Comparison of ENCODE assay signal across 17 cellular contexts in the genomic region with DNA sequence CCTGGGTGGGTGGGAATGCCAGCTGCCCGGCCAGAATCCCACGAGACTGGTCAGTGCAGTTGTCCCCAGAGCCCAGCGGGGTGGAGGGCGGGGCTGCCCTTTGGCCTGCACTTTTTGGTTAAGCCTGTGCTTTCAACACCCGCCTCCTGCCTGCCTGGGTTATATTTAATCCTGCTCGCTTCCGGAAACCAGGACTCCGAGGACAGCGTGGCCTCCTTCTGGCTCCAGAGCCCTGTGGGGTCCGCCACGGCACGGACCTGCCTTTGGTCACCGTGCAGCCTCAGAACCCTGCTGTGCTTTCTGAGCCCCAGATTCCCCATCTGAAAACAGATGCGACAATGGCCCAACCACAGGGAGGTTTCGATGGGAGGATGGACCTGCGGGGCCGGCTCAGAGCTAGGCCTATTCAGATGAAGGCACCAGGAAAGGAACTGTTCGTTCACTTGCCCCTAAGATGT. TPM values are rescaled to one million over a fixed set of nuclear protein-coding genes. Genes with fewer than 3 reads are reported as not detected.
DNase-seq lines count a peak whose midpoint lies in the region; ATAC-seq and TF ChIP-seq lines count a peak whose summit lies in the region.
"Had no signal": no experiment of that assay in that cellular context is flagged by ENCODE, and none has a peak within 500 bp of the region (broad histone marks: within the 10 kb centered on the region; RNA-seq: fewer than 3 reads in every experiment).

No MANE protein-coding gene starts in this region.

- H3K9me3 ChIP-seq in liver (ENCODE audit: control insufficient read depth in 4 of 4, low read length in 3 of 4) (no peaks in the 10 kb centered on the region), PC-3 (ENCODE audit: low read length) (no peaks in the 10 kb centered on the region)
- H3K9me3 ChIP-seq: A549, HAP-1, SJSA1 had no signal

- DNase-seq in left ventricle myocardium superior: peak; percentile 65
- DNase-seq in Right ventricle myocardium inferior (ENCODE audit: missing footprints): no peak
- DNase-seq in UCSD-AML1 (lab: John Stamatoyannopoulos, UW; ENCODE audit: unreplicated experiment): peak; percentile 46
- no peak for DNase-seq in PC-3
- no peak for DNase-seq in activated CD8-positive, alpha-beta memory T cell treated with anti-CD3 and anti-CD28 coated beads for 24 hours
- DNase-seq in NCI-H748 (lab: John Stamatoyannopoulos, UW; ENCODE audit: unreplicated experiment): no peak
- no peak for DNase-seq in hippocampal formation (lab: John Stamatoyannopoulos, UW)
- DNase-seq: activated CD4-positive, alpha-beta T cell treated with anti-CD3 and anti-CD28 coated beads, Interleukin-2, amount 50 U/mL, for 48 hours; activated T-cell treated with anti-CD3 and anti-CD28 coated beads, Interleukin-2, amount 50 U/mL, for 4 hours; CD4-positive, CD25-positive, alpha-beta regulatory T cell; central memory CD4-positive, alpha-beta T cell; EL; mesendoderm had no signal

- intact Hi-C loops in left ventricle myocardium superior (cut with micrococcal nuclease): no loop called here
- intact Hi-C loops in Right ventricle myocardium inferior (cut with DNase I): no loop called here
- intact Hi-C loops in PC-3 (cut with micrococcal nuclease): no loop called here

- H3K9ac ChIP-seq in liver (ENCODE audit: low read depth in 1 of 2, low read length in 2 of 2) (peak overlapping the region; percentile 75 to 81), PC-3 (ENCODE audit: low read length) (no peak overlapping the region)

- no TSS peak for BruUV-seq in PC-3 (replicated peaks; lab: Mats Ljungman, UMichigan)

- POLR2A ChIA-PET in PC-3 (lab: Charles Lee; ENCODE audit: unreplicated experiment): no interaction called here

- peak; percentile 24 for ATAC-seq in left ventricle myocardium superior
- ATAC-seq in Right ventricle myocardium inferior: no peak
- no peak for ATAC-seq in PC-3
- ATAC-seq: A549; activated T-cell treated with anti-CD3 and anti-CD28 coated beads, Interleukin-2, amount 50 U/mL, for 4 hours had no signal

- CTCF ChIA-PET in PC-3 (lab: Charles Lee): no interaction called here

- H3F3A ChIP-seq in PC-3 (ENCODE audit: low read length, unreplicated experiment): no peaks in the 10 kb centered on the region

- H3K9me2 ChIP-seq in PC-3 (replicated peaks; ENCODE audit: low read length): no peaks in the 10 kb centered on the region

- H3K4me1 ChIP-seq in liver (ENCODE audit: control insufficient read depth in 4 of 4, insufficient read depth in 4 of 4, low read length in 3 of 4): peaks cover 22 to 72% (median 65%) of the 10 kb centered on the region in 4 donors
- H3K4me1 ChIP-seq in PC-3 (ENCODE audit: insufficient read depth, low read length): peaks cover 38% of the 10 kb centered on the region
- H3K4me1 ChIP-seq: HAP-1 had no signal

- 32% methylated on average over 18 of the region's 18 CpGs for WGBS in liver

- no peaks in the 10 kb centered on the region for H3K79me2 ChIP-seq in PC-3 (ENCODE audit: low read length)

- H4K20me1 ChIP-seq in PC-3 (ENCODE audit: low read length): no peaks in the 10 kb centered on the region

- peak overlapping the region; percentile 85 to 90 for H3K27ac ChIP-seq in liver (ENCODE audit: low read depth in 1 of 2, low read length in 2 of 2)
- no peak overlapping the region for H3K27ac ChIP-seq in PC-3 (ENCODE audit: low read length)
- H3K27ac ChIP-seq: SJSA1 had no signal

- H3K4me3 ChIP-seq in liver (ENCODE audit: low read depth in 1 of 3, low read length in 3 of 3) (peak overlapping the region in 2 of 3 donors; percentile 0 to 46), PC-3 (ENCODE audit: low read length) (no peak overlapping the region)
- H3K4me3 ChIP-seq: A549, HAP-1, SJSA1 had no signal

- no peak overlapping the region for H3K4me2 ChIP-seq in PC-3 (ENCODE audit: low read length)
- H3K4me2 ChIP-seq: A549 had no signal

- no peak overlapping the region for H2AFZ ChIP-seq in PC-3 (ENCODE audit: low read length)

- H3K36me3 ChIP-seq in liver (ENCODE audit: control insufficient read depth in 4 of 4, insufficient read depth in 3 of 4, low read depth in 1 of 4, low read length in 3 of 4) (no peaks in the 10 kb centered on the region), PC-3 (ENCODE audit: low read depth, low read length) (no peaks in the 10 kb centered on the region)
- H3K36me3 ChIP-seq: HAP-1, SJSA1 had no signal

- TF ChIP-seq CTCF in liver (IDR thresholded peaks at IDR 0.05; ENCODE audit: low read depth, low read length, missing input control): no peak
- no peak for TF ChIP-seq CTCF in PC-3 (conservative IDR thresholded peaks at IDR 0.05; ENCODE audit: low read depth, low read length)

- peak; percentile 30 to 33 for TF ChIP-seq RAD21 in liver (IDR thresholded peaks at IDR 0.05)

- H3K27me3 ChIP-seq in liver (ENCODE audit: control insufficient read depth in 4 of 4, insufficient read depth in 4 of 4, low read length in 3 of 4) (no peaks in the 10 kb centered on the region), PC-3 (ENCODE audit: low read length) (no peaks in the 10 kb centered on the region)
- H3K27me3 ChIP-seq: SJSA1 had no signal

TF ChIP-seq in liver, 16 proteins besides CTCF, POLR2A, EP300 and RAD21:
- TF ChIP-seq EGR1 (IDR thresholded peaks at IDR 0.05; ENCODE audit: low read depth in 2 of 2) (no peak), FOXA2 (IDR thresholded peaks at IDR 0.05) (peak; percentile 42), ATF3 (IDR thresholded peaks at IDR 0.05) (no peak), GABPA (IDR thresholded peaks at IDR 0.05 in 1 of 2, conservative IDR thresholded peaks at IDR 0.05 in 1 of 2) (peak in 1 of 2 donors; percentile 31), NR2F2 (IDR thresholded peaks at IDR 0.05) (no peak), TAF1 (conservative IDR thresholded peaks at IDR 0.05) (peak; percentile 51), HNF4A (conservative IDR thresholded peaks at IDR 0.05) (peak; percentile 68 to 89), SP1 (IDR thresholded peaks at IDR 0.05) (peak; percentile 92), RXRA (IDR thresholded peaks at IDR 0.05) (peak; percentile 87 to 92)
- TF ChIP-seq, protein P1, sequence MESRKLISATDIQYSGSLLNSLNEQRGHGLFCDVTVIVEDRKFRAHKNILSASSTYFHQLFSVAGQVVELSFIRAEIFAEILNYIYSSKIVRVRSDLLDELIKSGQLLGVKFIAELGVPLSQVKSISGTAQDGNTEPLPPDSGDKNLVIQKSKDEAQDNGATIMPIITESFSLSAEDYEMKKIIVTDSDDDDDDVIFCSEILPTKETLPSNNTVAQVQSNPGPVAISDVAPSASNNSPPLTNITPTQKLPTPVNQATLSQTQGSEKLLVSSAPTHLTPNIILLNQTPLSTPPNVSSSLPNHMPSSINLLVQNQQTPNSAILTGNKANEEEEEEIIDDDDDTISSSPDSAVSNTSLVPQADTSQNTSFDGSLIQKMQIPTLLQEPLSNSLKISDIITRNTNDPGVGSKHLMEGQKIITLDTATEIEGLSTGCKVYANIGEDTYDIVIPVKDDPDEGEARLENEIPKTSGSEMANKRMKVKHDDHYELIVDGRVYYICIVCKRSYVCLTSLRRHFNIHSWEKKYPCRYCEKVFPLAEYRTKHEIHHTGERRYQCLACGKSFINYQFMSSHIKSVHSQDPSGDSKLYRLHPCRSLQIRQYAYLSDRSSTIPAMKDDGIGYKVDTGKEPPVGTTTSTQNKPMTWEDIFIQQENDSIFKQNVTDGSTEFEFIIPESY (IDR thresholded peaks at IDR 0.05): peak; percentile 46
- TF ChIP-seq, protein P2, sequence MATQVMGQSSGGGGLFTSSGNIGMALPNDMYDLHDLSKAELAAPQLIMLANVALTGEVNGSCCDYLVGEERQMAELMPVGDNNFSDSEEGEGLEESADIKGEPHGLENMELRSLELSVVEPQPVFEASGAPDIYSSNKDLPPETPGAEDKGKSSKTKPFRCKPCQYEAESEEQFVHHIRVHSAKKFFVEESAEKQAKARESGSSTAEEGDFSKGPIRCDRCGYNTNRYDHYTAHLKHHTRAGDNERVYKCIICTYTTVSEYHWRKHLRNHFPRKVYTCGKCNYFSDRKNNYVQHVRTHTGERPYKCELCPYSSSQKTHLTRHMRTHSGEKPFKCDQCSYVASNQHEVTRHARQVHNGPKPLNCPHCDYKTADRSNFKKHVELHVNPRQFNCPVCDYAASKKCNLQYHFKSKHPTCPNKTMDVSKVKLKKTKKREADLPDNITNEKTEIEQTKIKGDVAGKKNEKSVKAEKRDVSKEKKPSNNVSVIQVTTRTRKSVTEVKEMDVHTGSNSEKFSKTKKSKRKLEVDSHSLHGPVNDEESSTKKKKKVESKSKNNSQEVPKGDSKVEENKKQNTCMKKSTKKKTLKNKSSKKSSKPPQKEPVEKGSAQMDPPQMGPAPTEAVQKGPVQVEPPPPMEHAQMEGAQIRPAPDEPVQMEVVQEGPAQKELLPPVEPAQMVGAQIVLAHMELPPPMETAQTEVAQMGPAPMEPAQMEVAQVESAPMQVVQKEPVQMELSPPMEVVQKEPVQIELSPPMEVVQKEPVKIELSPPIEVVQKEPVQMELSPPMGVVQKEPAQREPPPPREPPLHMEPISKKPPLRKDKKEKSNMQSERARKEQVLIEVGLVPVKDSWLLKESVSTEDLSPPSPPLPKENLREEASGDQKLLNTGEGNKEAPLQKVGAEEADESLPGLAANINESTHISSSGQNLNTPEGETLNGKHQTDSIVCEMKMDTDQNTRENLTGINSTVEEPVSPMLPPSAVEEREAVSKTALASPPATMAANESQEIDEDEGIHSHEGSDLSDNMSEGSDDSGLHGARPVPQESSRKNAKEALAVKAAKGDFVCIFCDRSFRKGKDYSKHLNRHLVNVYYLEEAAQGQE (IDR thresholded peaks at IDR 0.05): peak; percentile 85

RNA-seq across cellular contexts. Expression of gene KIAA0232, which starts 29.4 kb away (rescaled TPM):
- 79.8 TPM for total RNA-seq in left ventricle myocardium superior
- 72.1 TPM for total RNA-seq in Right ventricle myocardium inferior
- total RNA-seq in liver: 10 to 100 TPM; 25.5 to 34.4 TPM
- 10 to 100 TPM in 1 of 2 donors, 1 to 10 TPM in 1; 8.9 to 11.4 TPM for polyA plus RNA-seq in liver
- 5.5 and 5.6 TPM in 2 replicates for total RNA-seq in PC-3 (2014; rRNA removed)

RNA-seq across cellular contexts. Expression of gene BLOC1S4, which starts 37.2 kb away (rescaled TPM):
- total RNA-seq in left ventricle myocardium superior (7.3 TPM), Right ventricle myocardium inferior (6.0 TPM), liver (1 to 10 TPM; 4.9 to 7.7 TPM), PC-3 (2014; rRNA removed) (14.0 and 19.9 TPM in 2 replicates)
- polyA plus RNA-seq in liver: 1 to 10 TPM; 5.0 to 5.8 TPM

RNA-seq across cellular contexts. Expression of gene MRFAP1L1, which starts 43.5 kb away (rescaled TPM):
- total RNA-seq in left ventricle myocardium superior (42.9 TPM), Right ventricle myocardium inferior (41.7 TPM), liver (10 to 100 TPM; 30.2 to 41.8 TPM), PC-3 (2014; rRNA removed) (50.5 and 57.6 TPM in 2 replicates)
- 10 to 100 TPM; 29.8 to 31.2 TPM for polyA plus RNA-seq in liver

RNA-seq across cellular contexts. Expression of gene S100P, which starts 59.5 kb away (rescaled TPM):
- total RNA-seq in left ventricle myocardium superior (1.1 TPM), Right ventricle myocardium inferior (not detected), liver (1 to 10 TPM in 1 of 2 donors, under 1 TPM in 1; 0.42 to 3.1 TPM), PC-3 (2014; rRNA removed) (51.0 and 59.8 TPM in 2 replicates)
- polyA plus RNA-seq in liver: 1 to 10 TPM; 1.7 to 2.9 TPM
- total RNA-seq: CD4-positive, CD25-positive, alpha-beta regulatory T cell; SJSA1 had no signal

Comparison
In these comparisons a context has a peak if more than half of its experiments do, and no peak if none do; other contexts are left out.
1. DNase-seq: peak in left ventricle myocardium superior (single experiment) and UCSD-AML1 (single experiment); none in Right ventricle myocardium inferior (single experiment), PC-3 (single experiment), activated CD8-positive, alpha-beta memory T cell treated with anti-CD3 and anti-CD28 coated beads for 24 hours (single experiment), NCI-H748 (single experiment) and hippocampal formation (0 of 2).